Comparison of ENCODE assay signal across 17 cellular contexts in the genomic region with DNA sequence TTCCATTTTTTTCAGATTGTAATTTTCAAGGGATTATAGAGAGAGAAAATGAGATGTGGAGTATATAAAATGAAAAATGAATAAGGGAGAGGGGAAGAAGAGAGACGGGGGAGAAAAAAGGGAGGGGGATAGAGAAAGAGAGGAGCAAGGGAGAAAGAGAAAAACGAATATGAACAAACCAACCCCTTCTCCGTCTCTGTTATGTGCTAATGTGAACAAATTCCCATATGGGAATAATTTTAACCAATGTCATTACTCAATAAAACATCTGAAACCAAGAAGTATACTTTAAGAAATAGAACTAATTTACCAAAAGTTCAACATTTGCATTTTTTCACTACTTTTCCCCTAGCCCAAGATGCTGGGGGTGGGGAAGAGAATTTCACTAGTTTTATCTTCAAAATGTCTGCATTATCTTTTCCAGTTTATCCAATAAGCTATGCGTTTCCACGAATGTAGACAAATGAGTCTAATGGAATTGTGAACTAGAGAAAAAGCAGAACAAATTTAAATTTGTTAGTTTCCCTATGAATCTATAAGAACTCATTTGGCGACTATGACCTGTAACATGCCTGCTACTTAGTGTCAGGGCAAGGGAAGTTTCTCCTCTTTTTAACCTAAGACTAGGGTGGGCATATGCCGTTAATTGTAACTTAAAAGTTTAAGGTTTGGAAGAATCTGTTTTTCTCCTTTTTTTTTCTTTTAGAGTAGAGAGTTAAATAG.
DNase-seq lines count a peak whose midpoint lies in the region; ATAC-seq and TF ChIP-seq lines count a peak whose summit lies in the region.
"Had no signal": no experiment of that assay in that cellular context is flagged by ENCODE, and none has a peak within 500 bp of the region (broad histone marks: within the 10 kb centered on the region; RNA-seq: fewer than 3 reads in every experiment).

No MANE protein-coding gene starts in this region.

- H3K27ac Mint-ChIP-seq in HFFc6: peak overlapping the region; percentile 50; the same call in 1 of the 2 replicates
- H3K27ac Mint-ChIP-seq in central memory CD8-positive, alpha-beta T cell (ENCODE audit: low read depth): peak overlapping the region; percentile 77
- no peak overlapping the region for H3K27ac Mint-ChIP-seq in stimulated activated naive B cell treated with anti-CD40 and anti-IgM and Interleukin-4, amounts not matched to agents 10 μg/mL and 1 μg/mL and 100 μg/mL, for 72 hours
- H3K27ac Mint-ChIP-seq in neural progenitor cell: no peak overlapping the region
- H3K27ac Mint-ChIP-seq: CD8-positive, alpha-beta memory T cell had no signal

- H3K9me3 ChIP-seq in neural progenitor cell (ENCODE audit: low read depth): no peaks in the 10 kb centered on the region
- H3K9me3 ChIP-seq: SJCRH30 had no signal

- peaks cover 8% of the 10 kb centered on the region for H3K4me1 ChIP-seq in neural progenitor cell

- no peaks in the 10 kb centered on the region for H3K36me3 Mint-ChIP-seq in HFFc6 (ENCODE audit: low read depth)
- H3K36me3 Mint-ChIP-seq in central memory CD8-positive, alpha-beta T cell (ENCODE audit: insufficient read depth): peaks cover 11% of the 10 kb centered on the region
- H3K36me3 Mint-ChIP-seq in stimulated activated naive B cell treated with anti-CD40 and anti-IgM and Interleukin-4, amounts not matched to agents 10 μg/mL and 1 μg/mL and 100 μg/mL, for 72 hours: peaks cover 3 to 12% of the 10 kb centered on the region in 2 donors
- no peaks in the 10 kb centered on the region for H3K36me3 Mint-ChIP-seq in neural progenitor cell

- no peaks in the 10 kb centered on the region for H3K9me3 Mint-ChIP-seq in HFFc6
- H3K9me3 Mint-ChIP-seq in central memory CD8-positive, alpha-beta T cell: no peaks in the 10 kb centered on the region
- H3K9me3 Mint-ChIP-seq in stimulated activated naive B cell treated with anti-CD40 and anti-IgM and Interleukin-4, amounts not matched to agents 10 μg/mL and 1 μg/mL and 100 μg/mL, for 72 hours: no peaks in the 10 kb centered on the region
- H3K9me3 Mint-ChIP-seq in neural progenitor cell: no peaks in the 10 kb centered on the region
- H3K9me3 Mint-ChIP-seq: CD8-positive, alpha-beta memory T cell had no signal

- H4K20me1 ChIP-seq in neural progenitor cell (ENCODE audit: low read depth): peaks cover 5% of the 10 kb centered on the region

- no peak overlapping the region for H3K9ac ChIP-seq in neural progenitor cell

- no peaks in the 10 kb centered on the region for H3K27me3 ChIP-seq in GM06990 (replicated peaks; ENCODE audit: control insufficient read depth, insufficient read depth, low read length)
- H3K27me3 ChIP-seq in neural progenitor cell: no peaks in the 10 kb centered on the region
- H3K27me3 ChIP-seq: SJCRH30 had no signal

- H3K4me1 Mint-ChIP-seq in HFFc6 (ENCODE audit: low read depth) (peaks cover 84% of the 10 kb centered on the region), neural progenitor cell (peaks cover 18% of the 10 kb centered on the region)
- H3K4me1 Mint-ChIP-seq in central memory CD8-positive, alpha-beta T cell: peaks cover 50% of the 10 kb centered on the region
- peaks cover 26 to 44% of the 10 kb centered on the region in 2 donors for H3K4me1 Mint-ChIP-seq in stimulated activated naive B cell treated with anti-CD40 and anti-IgM and Interleukin-4, amounts not matched to agents 10 μg/mL and 1 μg/mL and 100 μg/mL, for 72 hours

- peak overlapping the region; percentile 13; the same call in 1 of the 2 replicates for H3K4me3 Mint-ChIP-seq in HFFc6
- H3K4me3 Mint-ChIP-seq in central memory CD8-positive, alpha-beta T cell: no peak overlapping the region
- H3K4me3 Mint-ChIP-seq in stimulated activated naive B cell treated with anti-CD40 and anti-IgM and Interleukin-4, amounts not matched to agents 10 μg/mL and 1 μg/mL and 100 μg/mL, for 72 hours: peak overlapping the region; percentile 32 to 41
- no peak overlapping the region for H3K4me3 Mint-ChIP-seq in neural progenitor cell
- H3K4me3 Mint-ChIP-seq: CD8-positive, alpha-beta memory T cell had no signal

- DNase-seq in GM06990 (ENCODE audit: extremely low read depth, insufficient read length) (peak; percentile 37), HFFc6 (no peak), kidney glomerular epithelial cell (lab: John Stamatoyannopoulos, UW) (no peak), neural progenitor cell (ENCODE audit: low spot score) (no peak)
- no peak for DNase-seq in central memory CD8-positive, alpha-beta T cell (ENCODE audit: low spot score in 2 of 2)
- no peak for DNase-seq in stimulated activated naive B cell treated with anti-CD40 and anti-IgM and Interleukin-4, amounts not matched to agents 10 μg/mL and 1 μg/mL and 100 μg/mL, for 72 hours
- no peak for DNase-seq in activated CD4-positive, alpha-beta T cell treated with anti-CD3 and anti-CD28 coated beads for 48 hours
- DNase-seq: CD8-positive, alpha-beta memory T cell; DMS79; H7; NCI-H1436; NCI-H2029; NCI-H2171 treated with DMSO at 0.1 percent for 48 hours; NCI-H446 treated with DMSO at 0.1 percent for 48 hours; NCI-H748 treated with DMSO at 0.1 percent for 48 hours; PC-9; SJCRH30 had no signal

- H3K4me3 ChIP-seq in GM06990 (replicated peaks; ENCODE audit: low read depth, low read length): no peak overlapping the region; the same call in 1 of the 2 replicates
- H3K4me3 ChIP-seq in neural progenitor cell: no peak overlapping the region
- H3K4me3 ChIP-seq: PC-9, SJCRH30 had no signal

- H3K27ac ChIP-seq in neural progenitor cell: no peak overlapping the region
- H3K27ac ChIP-seq: PC-9, SJCRH30 had no signal

- no peaks in the 10 kb centered on the region for H3F3A ChIP-seq in neural progenitor cell (ENCODE audit: low read depth)

- no peak overlapping the region for H3K4me2 ChIP-seq in neural progenitor cell
- H3K4me2 ChIP-seq: PC-9 had no signal

- no peaks in the 10 kb centered on the region for H3K36me3 ChIP-seq in GM06990 (ENCODE audit: control insufficient read depth, insufficient read depth, low read length)
- no peaks in the 10 kb centered on the region for H3K36me3 ChIP-seq in neural progenitor cell
- H3K36me3 ChIP-seq: SJCRH30 had no signal

- H3K27me3 Mint-ChIP-seq in HFFc6 (ENCODE audit: insufficient read depth) (no peaks in the 10 kb centered on the region; the same call in 1 of the 2 replicates), neural progenitor cell (ENCODE audit: insufficient read depth, low read depth) (no peaks in the 10 kb centered on the region)
- no peaks in the 10 kb centered on the region for H3K27me3 Mint-ChIP-seq in central memory CD8-positive, alpha-beta T cell
- H3K27me3 Mint-ChIP-seq in stimulated activated naive B cell treated with anti-CD40 and anti-IgM and Interleukin-4, amounts not matched to agents 10 μg/mL and 1 μg/mL and 100 μg/mL, for 72 hours: no peaks in the 10 kb centered on the region
- H3K27me3 Mint-ChIP-seq: CD8-positive, alpha-beta memory T cell had no signal

- no peaks in the 10 kb centered on the region for H3K79me2 ChIP-seq in neural progenitor cell (ENCODE audit: low read depth)

- H2AFZ ChIP-seq in neural progenitor cell (replicated peaks): no peak overlapping the region
- H2AFZ ChIP-seq: PC-9 had no signal

- ATAC-seq in central memory CD8-positive, alpha-beta T cell (replicated peaks; ENCODE audit: extremely low read depth, poor library complexity, severe bottlenecking): no peak
- peak; percentile 89 to 93 for ATAC-seq in stimulated activated naive B cell treated with anti-CD40 and anti-IgM and Interleukin-4, amounts not matched to agents 10 μg/mL and 1 μg/mL and 100 μg/mL, for 72 hours (replicated peaks)

- TF ChIP-seq CTCF in GM06990 (IDR thresholded peaks at IDR 0.05; ENCODE audit: insufficient read depth, low read length, poor library complexity, severe bottlenecking) (no peak), HFFc6 (IDR thresholded peaks at IDR 0.05) (no peak), neural progenitor cell (IDR thresholded peaks at IDR 0.05) (no peak)

Comparison
In these comparisons a context has a peak if more than half of its experiments do, and no peak if none do; other contexts are left out.
1. H3K27ac Mint-ChIP-seq: peak in HFFc6 (single experiment) and central memory CD8-positive, alpha-beta T cell (single experiment); none in stimulated activated naive B cell treated with anti-CD40 and anti-IgM and Interleukin-4, amounts not matched to agents 10 μg/mL and 1 μg/mL and 100 μg/mL, for 72 hours (single experiment) and neural progenitor cell (single experiment).
2. H3K4me3 Mint-ChIP-seq: peak in HFFc6 (single experiment) and stimulated activated naive B cell treated with anti-CD40 and anti-IgM and Interleukin-4, amounts not matched to agents 10 μg/mL and 1 μg/mL and 100 μg/mL, for 72 hours (2 of 2); none in central memory CD8-positive, alpha-beta T cell (single experiment) and neural progenitor cell (single experiment).